ENCODE assay signal across 8 cellular contexts in the genomic region with DNA sequence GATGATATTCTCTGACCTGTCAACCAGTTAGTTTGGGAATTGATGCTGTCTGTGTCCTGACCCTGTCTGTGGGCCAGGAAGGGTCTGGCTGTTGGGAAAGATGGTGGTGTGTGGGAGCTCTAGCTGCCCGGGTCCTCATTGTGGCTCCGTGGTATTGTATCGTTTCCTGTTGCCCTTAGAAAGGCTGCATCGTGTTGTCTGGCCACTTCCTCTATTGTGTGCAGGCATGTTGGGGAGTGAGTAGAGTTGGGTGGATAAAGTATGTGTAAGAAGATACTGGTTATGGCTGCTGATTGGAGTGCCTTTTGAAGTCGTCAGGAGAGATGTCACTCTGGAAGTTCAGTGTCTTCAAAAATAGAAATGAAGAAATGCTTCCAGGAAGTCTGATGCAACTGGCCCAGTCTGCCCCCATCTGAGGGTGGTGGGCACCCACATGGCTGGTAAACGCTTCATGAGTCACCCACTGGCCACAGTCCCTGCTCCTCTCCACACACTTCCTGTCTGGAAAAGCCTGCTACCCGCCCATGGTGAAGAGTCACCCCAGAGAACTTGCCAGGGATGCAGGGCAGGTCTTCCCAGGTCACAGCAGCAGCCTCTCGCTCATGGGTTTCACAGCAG. TPM values are rescaled to one million over a fixed set of nuclear protein-coding genes. Genes with fewer than 3 reads are reported as not detected.
A peak's percentile ranks its signal among the peaks of the same experiment; 100 is the strongest.
DNase-seq lines count a peak whose midpoint lies in the region; ATAC-seq, FAIRE-seq and TF ChIP-seq lines count a peak whose summit lies in the region.

No MANE protein-coding gene starts in this region.

- ATAC-seq in HG02885 (IDR thresholded peaks at IDR 0.05; ENCODE audit: poor library complexity, unreplicated experiment): peak; percentile 60
- ATAC-seq in HG02798 (IDR thresholded peaks at IDR 0.05; ENCODE audit: poor library complexity, unreplicated experiment): no peak

- in situ Hi-C loops in SK-MEL-5 (cut with HindIII; ENCODE audit: low pct_unique_long_range_greater_than_20kb, low sequenced_read_pairs): no loop called here

- H3K27ac ChIP-seq in DOHH2 (ENCODE audit: low read depth, low read length) (peak overlapping the region; percentile 46), kidney (ENCODE audit: low read depth in 2 of 2, low read length in 2 of 2) (peak overlapping the region in 1 of 2 donors; percentile 5)

- no peaks in the 10 kb centered on the region for H3K9me2 ChIP-seq in DOHH2 (replicated peaks; ENCODE audit: control insufficient read depth, low read length)

- no peaks in the 10 kb centered on the region for H3K36me3 ChIP-seq in DOHH2 (ENCODE audit: control insufficient read depth, low read length)
- H3K36me3 ChIP-seq in kidney (ENCODE audit: control insufficient read depth in 1 of 2, insufficient read depth in 2 of 2, low read length in 2 of 2): no peaks in the 10 kb centered on the region

- FAIRE-seq in kidney (lab: Jason Lieb, UNC): no peak

- H4K20me1 ChIP-seq in DOHH2 (ENCODE audit: control insufficient read depth, insufficient read depth, low read depth, low read length): no peaks in the 10 kb centered on the region

- intact Hi-C loops in kidney (cut with DNase I): no loop called here

- TF ChIP-seq CTCF in DOHH2 (IDR thresholded peaks at IDR 0.05; ENCODE audit: low read depth, low read length, poor library complexity, severe bottlenecking) (no peak), kidney (IDR thresholded peaks at IDR 0.05; ENCODE audit: borderline replicate concordance, extremely low read depth, insufficient read depth) (no peak)

- H3K9ac ChIP-seq in kidney (ENCODE audit: low read length in 2 of 2): no peak overlapping the region

- DNase-seq in SK-MEL-5 (ENCODE audit: low read depth, low spot score): peak; percentile 7
- peak; percentile 88 for DNase-seq in astrocyte of the hippocampus (ENCODE audit: low read depth, low spot score)
- DNase-seq in kidney: peak; percentile 87
- DNase-seq in stimulated activated CD4-positive, alpha-beta T cell treated with anti-CD3 and anti-CD28 coated beads, Interleukin-2, amount 100 ng/mL, for 48 hours: peak; percentile 23 to 26
- DNase-seq in NCI-H510A (lab: John Stamatoyannopoulos, UW): no peak

- peaks cover 7% of the 10 kb centered on the region for H3F3A ChIP-seq in DOHH2 (ENCODE audit: control insufficient read depth, insufficient read depth)

- peak overlapping the region; percentile 55 for H3K4me3 ChIP-seq in DOHH2 (ENCODE audit: low read length)
- no peak overlapping the region for H3K4me3 ChIP-seq in kidney (ENCODE audit: low read length in 2 of 2)

- H3K4me2 ChIP-seq in DOHH2 (ENCODE audit: low read length): peak overlapping the region; percentile 71

- H3K27me3 ChIP-seq in DOHH2 (ENCODE audit: control insufficient read depth, low read length): no peaks in the 10 kb centered on the region

- peaks cover 21% of the 10 kb centered on the region for H3K79me2 ChIP-seq in DOHH2 (ENCODE audit: control insufficient read depth, low read length)

- H3K4me1 ChIP-seq in DOHH2 (ENCODE audit: control insufficient read depth, low read length) (peaks cover 42% of the 10 kb centered on the region), kidney (ENCODE audit: control insufficient read depth in 1 of 2, insufficient read depth in 1 of 2, low read depth in 1 of 2, low read length in 2 of 2) (peaks cover 8 to 18% of the 10 kb centered on the region in 2 donors)

- no peaks in the 10 kb centered on the region for H3K9me3 ChIP-seq in DOHH2 (ENCODE audit: control insufficient read depth, insufficient read depth, low read length)
- no peaks in the 10 kb centered on the region for H3K9me3 ChIP-seq in kidney (ENCODE audit: control insufficient read depth in 1 of 2, low read length in 2 of 2)

RNA-seq across cellular contexts. Expression of a gene that starts 27.9 kb away (rescaled TPM):
- 2.9 and 3.6 TPM in 2 replicates for total RNA-seq in SK-MEL-5 (2014; rRNA removed; shearing (Covaris generic))
- 16.6 and 18.5 TPM in 2 replicates for polyA plus RNA-seq in SK-MEL-5 (2015; cell fraction: cytosol; rRNA removed)
- 21.2 and 30.1 TPM in 2 replicates for polyA plus RNA-seq in SK-MEL-5 (2015; cell fraction: nucleus; rRNA removed)
- total RNA-seq in kidney: 24.4 TPM
- polyA plus RNA-seq in kidney (ENCODE audit: insufficient read depth, low read depth, low replicate concordance): 13.2 TPM
